Comparison of ENCODE assay signal across 1 cellular context in genomic region chr6:28343898-28344677, GRCh38.
A peak's percentile ranks its signal among the peaks of the same experiment; 100 is the strongest.
TF ChIP-seq lines count a peak whose summit lies in the region.

No MANE protein-coding gene starts in this region.

TF ChIP-seq in K562, 482 proteins besides CTCF, POLR2A, EP300 and RAD21 (continued from another document and continues in another):
- TF ChIP-seq DPF2 (IDR thresholded peaks at IDR 0.05) (peak; percentile 69), NFRKB (IDR thresholded peaks at IDR 0.05; ENCODE audit: low read depth) (no peak), NFIC (IDR thresholded peaks at IDR 0.05) (peak; percentile 11; the same call in 1 of the 2 replicates), NCOR1 (IDR thresholded peaks at IDR 0.05) (peak; percentile 43), ZNF696 (CRISPR knock-in tag; conservative IDR thresholded peaks at IDR 0.05) (no peak), WHSC1 (IDR thresholded peaks at IDR 0.05; ENCODE audit: low read length) (no peak), ARID3A (IDR thresholded peaks at IDR 0.05; ENCODE audit: borderline replicate concordance, low read depth, low read length) (no peak), FOS (IDR thresholded peaks at IDR 0.05; ENCODE audit: extremely low read depth, insufficient read length) (no peak), HMGXB4 (CRISPR knock-in tag; IDR thresholded peaks at IDR 0.05) (no peak), TEAD4 (IDR thresholded peaks at IDR 0.05; ENCODE audit: low read length) (peak; percentile 88), TEAD4 (CRISPR knock-in tag; IDR thresholded peaks at IDR 0.05; ENCODE audit: borderline replicate concordance) (no peak), ARNT (IDR thresholded peaks at IDR 0.05) (no peak), SLC30A9 (CRISPR knock-in tag; IDR thresholded peaks at IDR 0.05) (no peak), STAT5A (IDR thresholded peaks at IDR 0.05; ENCODE audit: borderline replicate concordance, low read length) (peak; percentile 56; the same call in 1 of the 2 replicates), ZNF311 (CRISPR knock-in tag; IDR thresholded peaks at IDR 0.05) (no peak), BMI1 (IDR thresholded peaks at IDR 0.05; ENCODE audit: low read length) (no peak), ATF7 (IDR thresholded peaks at IDR 0.05) (no peak), EP400 (IDR thresholded peaks at IDR 0.05) (0 out of 2 replicates have a peak, but pooled peaks have one; percentile 6), FIP1L1 (IDR thresholded peaks at IDR 0.05; ENCODE audit: low read depth, low read length, poor library complexity, severe bottlenecking) (no peak), ZBTB8A (IDR thresholded peaks at IDR 0.05; ENCODE audit: partially characterized antibody) (no peak), SPI1 (IDR thresholded peaks at IDR 0.05; ENCODE audit: borderline replicate concordance, low read depth, low read length) (no peak), CTBP1 (IDR thresholded peaks at IDR 0.05; ENCODE audit: borderline replicate concordance) (peak; percentile 91), LEF1 (IDR thresholded peaks at IDR 0.05) (peak; percentile 36; the same call in 1 of the 2 replicates), GATAD2B (IDR thresholded peaks at IDR 0.05; ENCODE audit: borderline replicate concordance) (no peak), RBM39 (optimal IDR thresholded peaks at IDR 0.05; ENCODE audit: low read depth, low read length) (no peak), NCOA1 (IDR thresholded peaks at IDR 0.05; ENCODE audit: low read depth) (no peak), ILK (tag; IDR thresholded peaks at IDR 0.05; ENCODE audit: borderline replicate concordance, low read depth) (no peak), TAF1 (IDR thresholded peaks at IDR 0.05; ENCODE audit: control insufficient read depth, extremely low read depth, insufficient read depth, low read length, severe bottlenecking) (no peak), RBM15 (IDR thresholded peaks at IDR 0.05; ENCODE audit: insufficient read depth, low read length) (no peak), SMARCE1 (IDR thresholded peaks at IDR 0.05) (0 out of 2 replicates have a peak, but pooled peaks have one; percentile 12), ZNF282 (CRISPR knock-in tag; IDR thresholded peaks at IDR 0.05) (no peak), ESRRB (CRISPR knock-in tag; IDR thresholded peaks at IDR 0.05; ENCODE audit: borderline replicate concordance) (no peak), NONO (IDR thresholded peaks at IDR 0.05; ENCODE audit: low read depth in 2 of 2, low read length in 1 of 2) (no peak), E2F3 (CRISPR knock-in tag; IDR thresholded peaks at IDR 0.05) (no peak), CCNT2 (IDR thresholded peaks at IDR 0.05; ENCODE audit: borderline replicate concordance, extremely low read depth, insufficient read length, low read depth, low read length) (peak; percentile 26), SNAPC5 (CRISPR knock-in tag; IDR thresholded peaks at IDR 0.05) (no peak), BCL6 (CRISPR knock-in tag; IDR thresholded peaks at IDR 0.05) (no peak), ZNF134 (CRISPR knock-in tag; conservative IDR thresholded peaks at IDR 0.05) (no peak), SRSF7 (optimal IDR thresholded peaks at IDR 0.05; ENCODE audit: low read depth, low read length) (no peak), ZNF24 (IDR thresholded peaks at IDR 0.05) (no peak), ZNF512 (tag; IDR thresholded peaks at IDR 0.05) (no peak), SRSF1 (IDR thresholded peaks at IDR 0.05; ENCODE audit: low read depth, low read length) (no peak)
- TF ChIP-seq, protein P1, sequence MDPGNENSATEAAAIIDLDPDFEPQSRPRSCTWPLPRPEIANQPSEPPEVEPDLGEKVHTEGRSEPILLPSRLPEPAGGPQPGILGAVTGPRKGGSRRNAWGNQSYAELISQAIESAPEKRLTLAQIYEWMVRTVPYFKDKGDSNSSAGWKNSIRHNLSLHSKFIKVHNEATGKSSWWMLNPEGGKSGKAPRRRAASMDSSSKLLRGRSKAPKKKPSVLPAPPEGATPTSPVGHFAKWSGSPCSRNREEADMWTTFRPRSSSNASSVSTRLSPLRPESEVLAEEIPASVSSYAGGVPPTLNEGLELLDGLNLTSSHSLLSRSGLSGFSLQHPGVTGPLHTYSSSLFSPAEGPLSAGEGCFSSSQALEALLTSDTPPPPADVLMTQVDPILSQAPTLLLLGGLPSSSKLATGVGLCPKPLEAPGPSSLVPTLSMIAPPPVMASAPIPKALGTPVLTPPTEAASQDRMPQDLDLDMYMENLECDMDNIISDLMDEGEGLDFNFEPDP (CRISPR knock-in tag; IDR thresholded peaks at IDR 0.05) = no peak
- TF ChIP-seq, protein P2, sequence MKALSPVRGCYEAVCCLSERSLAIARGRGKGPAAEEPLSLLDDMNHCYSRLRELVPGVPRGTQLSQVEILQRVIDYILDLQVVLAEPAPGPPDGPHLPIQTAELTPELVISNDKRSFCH (CRISPR knock-in tag; IDR thresholded peaks at IDR 0.05) = no peak
- TF ChIP-seq, protein P2 (tag; IDR thresholded peaks at IDR 0.05) = no peak
- TF ChIP-seq, protein P3, sequence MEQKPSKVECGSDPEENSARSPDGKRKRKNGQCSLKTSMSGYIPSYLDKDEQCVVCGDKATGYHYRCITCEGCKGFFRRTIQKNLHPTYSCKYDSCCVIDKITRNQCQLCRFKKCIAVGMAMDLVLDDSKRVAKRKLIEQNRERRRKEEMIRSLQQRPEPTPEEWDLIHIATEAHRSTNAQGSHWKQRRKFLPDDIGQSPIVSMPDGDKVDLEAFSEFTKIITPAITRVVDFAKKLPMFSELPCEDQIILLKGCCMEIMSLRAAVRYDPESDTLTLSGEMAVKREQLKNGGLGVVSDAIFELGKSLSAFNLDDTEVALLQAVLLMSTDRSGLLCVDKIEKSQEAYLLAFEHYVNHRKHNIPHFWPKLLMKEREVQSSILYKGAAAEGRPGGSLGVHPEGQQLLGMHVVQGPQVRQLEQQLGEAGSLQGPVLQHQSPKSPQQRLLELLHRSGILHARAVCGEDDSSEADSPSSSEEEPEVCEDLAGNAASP (IDR thresholded peaks at IDR 0.05) = no peak
- TF ChIP-seq, protein P4, sequence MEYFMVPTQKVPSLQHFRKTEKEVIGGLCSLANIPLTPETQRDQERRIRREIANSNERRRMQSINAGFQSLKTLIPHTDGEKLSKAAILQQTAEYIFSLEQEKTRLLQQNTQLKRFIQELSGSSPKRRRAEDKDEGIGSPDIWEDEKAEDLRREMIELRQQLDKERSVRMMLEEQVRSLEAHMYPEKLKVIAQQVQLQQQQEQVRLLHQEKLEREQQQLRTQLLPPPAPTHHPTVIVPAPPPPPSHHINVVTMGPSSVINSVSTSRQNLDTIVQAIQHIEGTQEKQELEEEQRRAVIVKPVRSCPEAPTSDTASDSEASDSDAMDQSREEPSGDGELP (CRISPR knock-in tag; IDR thresholded peaks at IDR 0.05; ENCODE audit: borderline replicate concordance) = no peak
- TF ChIP-seq, protein P5, sequence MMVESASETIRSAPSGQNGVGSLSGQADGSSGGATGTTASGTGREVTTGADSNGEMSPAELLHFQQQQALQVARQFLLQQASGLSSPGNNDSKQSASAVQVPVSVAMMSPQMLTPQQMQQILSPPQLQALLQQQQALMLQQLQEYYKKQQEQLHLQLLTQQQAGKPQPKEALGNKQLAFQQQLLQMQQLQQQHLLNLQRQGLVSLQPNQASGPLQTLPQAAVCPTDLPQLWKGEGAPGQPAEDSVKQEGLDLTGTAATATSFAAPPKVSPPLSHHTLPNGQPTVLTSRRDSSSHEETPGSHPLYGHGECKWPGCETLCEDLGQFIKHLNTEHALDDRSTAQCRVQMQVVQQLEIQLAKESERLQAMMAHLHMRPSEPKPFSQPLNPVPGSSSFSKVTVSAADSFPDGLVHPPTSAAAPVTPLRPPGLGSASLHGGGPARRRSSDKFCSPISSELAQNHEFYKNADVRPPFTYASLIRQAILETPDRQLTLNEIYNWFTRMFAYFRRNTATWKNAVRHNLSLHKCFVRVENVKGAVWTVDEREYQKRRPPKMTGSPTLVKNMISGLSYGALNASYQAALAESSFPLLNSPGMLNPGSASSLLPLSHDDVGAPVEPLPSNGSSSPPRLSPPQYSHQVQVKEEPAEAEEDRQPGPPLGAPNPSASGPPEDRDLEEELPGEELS (CRISPR knock-in tag; IDR thresholded peaks at IDR 0.05; ENCODE audit: borderline replicate concordance) = no peak
- TF ChIP-seq, protein P6, sequence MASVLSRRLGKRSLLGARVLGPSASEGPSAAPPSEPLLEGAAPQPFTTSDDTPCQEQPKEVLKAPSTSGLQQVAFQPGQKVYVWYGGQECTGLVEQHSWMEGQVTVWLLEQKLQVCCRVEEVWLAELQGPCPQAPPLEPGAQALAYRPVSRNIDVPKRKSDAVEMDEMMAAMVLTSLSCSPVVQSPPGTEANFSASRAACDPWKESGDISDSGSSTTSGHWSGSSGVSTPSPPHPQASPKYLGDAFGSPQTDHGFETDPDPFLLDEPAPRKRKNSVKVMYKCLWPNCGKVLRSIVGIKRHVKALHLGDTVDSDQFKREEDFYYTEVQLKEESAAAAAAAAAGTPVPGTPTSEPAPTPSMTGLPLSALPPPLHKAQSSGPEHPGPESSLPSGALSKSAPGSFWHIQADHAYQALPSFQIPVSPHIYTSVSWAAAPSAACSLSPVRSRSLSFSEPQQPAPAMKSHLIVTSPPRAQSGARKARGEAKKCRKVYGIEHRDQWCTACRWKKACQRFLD (CRISPR knock-in tag; IDR thresholded peaks at IDR 0.05) = no peak
- TF ChIP-seq, protein P7, sequence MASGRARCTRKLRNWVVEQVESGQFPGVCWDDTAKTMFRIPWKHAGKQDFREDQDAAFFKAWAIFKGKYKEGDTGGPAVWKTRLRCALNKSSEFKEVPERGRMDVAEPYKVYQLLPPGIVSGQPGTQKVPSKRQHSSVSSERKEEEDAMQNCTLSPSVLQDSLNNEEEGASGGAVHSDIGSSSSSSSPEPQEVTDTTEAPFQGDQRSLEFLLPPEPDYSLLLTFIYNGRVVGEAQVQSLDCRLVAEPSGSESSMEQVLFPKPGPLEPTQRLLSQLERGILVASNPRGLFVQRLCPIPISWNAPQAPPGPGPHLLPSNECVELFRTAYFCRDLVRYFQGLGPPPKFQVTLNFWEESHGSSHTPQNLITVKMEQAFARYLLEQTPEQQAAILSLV (tag; IDR thresholded peaks at IDR 0.05) = no peak
- TF ChIP-seq, protein P8, sequence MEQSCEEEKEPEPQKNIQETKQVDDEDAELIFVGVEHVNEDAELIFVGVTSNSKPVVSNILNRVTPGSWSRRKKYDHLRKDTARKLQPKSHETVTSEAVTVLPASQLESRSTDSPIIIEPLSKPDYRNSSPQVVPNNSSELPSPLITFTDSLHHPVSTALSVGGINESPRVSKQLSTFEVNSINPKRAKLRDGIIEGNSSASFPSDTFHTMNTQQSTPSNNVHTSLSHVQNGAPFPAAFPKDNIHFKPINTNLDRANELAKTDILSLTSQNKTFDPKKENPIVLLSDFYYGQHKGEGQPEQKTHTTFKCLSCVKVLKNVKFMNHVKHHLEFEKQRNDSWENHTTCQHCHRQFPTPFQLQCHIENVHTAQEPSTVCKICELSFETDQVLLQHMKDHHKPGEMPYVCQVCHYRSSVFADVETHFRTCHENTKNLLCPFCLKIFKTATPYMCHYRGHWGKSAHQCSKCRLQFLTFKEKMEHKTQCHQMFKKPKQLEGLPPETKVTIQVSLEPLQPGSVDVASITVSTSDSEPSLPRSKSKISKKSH (CRISPR knock-in tag; IDR thresholded peaks at IDR 0.05) = no peak
- TF ChIP-seq, protein P9, sequence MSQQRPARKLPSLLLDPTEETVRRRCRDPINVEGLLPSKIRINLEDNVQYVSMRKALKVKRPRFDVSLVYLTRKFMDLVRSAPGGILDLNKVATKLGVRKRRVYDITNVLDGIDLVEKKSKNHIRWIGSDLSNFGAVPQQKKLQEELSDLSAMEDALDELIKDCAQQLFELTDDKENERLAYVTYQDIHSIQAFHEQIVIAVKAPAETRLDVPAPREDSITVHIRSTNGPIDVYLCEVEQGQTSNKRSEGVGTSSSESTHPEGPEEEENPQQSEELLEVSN (IDR thresholded peaks at IDR 0.05; ENCODE audit: borderline replicate concordance in 1 of 2, extremely low read depth in 1 of 2, insufficient read depth in 1 of 2, insufficient read length in 1 of 2, low read depth in 1 of 2, low read length in 1 of 2, poor library complexity in 1 of 2, severe bottlenecking in 1 of 2) = no peak
